In genomic region chr11:20110908-20111669, GRCh38 we compare ENCODE assay signal across 1 cellular context.
TF ChIP-seq lines count a peak whose summit lies in the region.

No MANE protein-coding gene starts in this region.

TF ChIP-seq in SK-N-SH, 30 proteins besides CTCF, POLR2A, EP300 and RAD21 (continued from another document):
- TF ChIP-seq SMC3 (IDR thresholded peaks at IDR 0.05; ENCODE audit: low read depth, low read length) (peak; percentile 60), POLR2AphosphoS5 (IDR thresholded peaks at IDR 0.05; ENCODE audit: low read depth, low read length) (peak; percentile 51; the same call in 1 of the 2 replicates), NRF1 (IDR thresholded peaks at IDR 0.05; ENCODE audit: low read depth, low read length) (no peak), REST (IDR thresholded peaks at IDR 0.05; ENCODE audit: low read depth, low read length) (0 out of 2 replicates have a peak, but pooled peaks have one; percentile 14), CHD2 (IDR thresholded peaks at IDR 0.05; ENCODE audit: low read length, partially characterized antibody) (no peak), MAX (IDR thresholded peaks at IDR 0.05; ENCODE audit: low read depth) (no peak; the same call in none of the 2 replicates), TCF12 (IDR thresholded peaks at IDR 0.05) (peak; percentile 98), JUND (IDR thresholded peaks at IDR 0.05) (peak; percentile 96), GATA2 (CRISPR knock-in tag; IDR thresholded peaks at IDR 0.05) (no peak), FOSL2 (IDR thresholded peaks at IDR 0.05; ENCODE audit: borderline replicate concordance, low read depth) (peak; percentile 93), RCOR1 (IDR thresholded peaks at IDR 0.05; ENCODE audit: low read length) (no peak), USF2 (IDR thresholded peaks at IDR 0.05; ENCODE audit: borderline replicate concordance, low read depth, low read length) (no peak), NFIC (IDR thresholded peaks at IDR 0.05; ENCODE audit: borderline replicate concordance) (peak; percentile 92), FOXJ3 (CRISPR knock-in tag; IDR thresholded peaks at IDR 0.05) (no peak), SIN3A (IDR thresholded peaks at IDR 0.05; ENCODE audit: borderline replicate concordance, low read depth, low read length) (peak; percentile 72; the same call in 1 of the 2 replicates), FOXM1 (IDR thresholded peaks at IDR 0.05; ENCODE audit: low read depth) (peak; percentile 85), RXRA (IDR thresholded peaks at IDR 0.05; ENCODE audit: borderline replicate concordance, low read depth) (peak; percentile 82), TEAD4 (IDR thresholded peaks at IDR 0.05; ENCODE audit: borderline replicate concordance, insufficient read depth) (peak; percentile 83)
